Comparison of ENCODE assay signal across 18 cellular contexts in the genomic region with DNA sequence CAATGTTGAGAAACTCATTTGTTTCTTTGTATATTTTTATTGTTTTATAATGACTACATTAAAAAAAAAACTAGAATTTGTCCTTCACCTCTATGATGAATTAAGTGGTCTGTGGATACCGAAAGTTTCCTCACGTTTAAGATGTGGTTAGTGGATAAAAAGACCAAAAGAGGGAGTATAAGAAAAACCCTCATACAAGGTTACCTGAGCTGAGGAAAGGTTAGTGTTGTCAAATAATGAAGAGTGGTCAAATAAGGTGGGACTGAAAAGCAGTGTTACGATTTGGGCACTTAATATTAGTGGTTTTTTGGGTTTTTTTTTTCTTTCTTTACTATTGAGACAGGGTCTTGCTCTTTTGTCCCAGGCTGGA. TPM values are rescaled to one million over a fixed set of nuclear protein-coding genes. Genes with fewer than 3 reads are reported as not detected.
A peak's percentile ranks its signal among the peaks of the same experiment; 100 is the strongest.
DNase-seq lines count a peak whose midpoint lies in the region; ATAC-seq and TF ChIP-seq lines count a peak whose summit lies in the region.
"Had no signal": no experiment of that assay in that cellular context is flagged by ENCODE, and none has a peak within 500 bp of the region (broad histone marks: within the 10 kb centered on the region; RNA-seq: fewer than 3 reads in every experiment).

No MANE protein-coding gene starts in this region.

- ATAC-seq in T-cell (replicated peaks in 1 of 4) (peak in 1 of 4 experiments; percentile 26), heart right ventricle (no peak)
- ATAC-seq in central memory CD8-positive, alpha-beta T cell (replicated peaks; ENCODE audit: extremely low read depth, poor library complexity, severe bottlenecking), result no peak
- ATAC-seq: A549 had no signal

- peaks cover 7% of the 10 kb centered on the region for H3K36me3 ChIP-seq in neutrophil
- H3K36me3 ChIP-seq in heart right ventricle, result peaks cover 0 to 25% (median 0%) of the 10 kb centered on the region in 9 donors

- no peak for TF ChIP-seq CTCF in neutrophil (IDR thresholded peaks at IDR 0.05)
- no peak for TF ChIP-seq CTCF in heart right ventricle (IDR thresholded peaks at IDR 0.05)

- H3K4me3 Mint-ChIP-seq in activated naive CD4-positive, alpha-beta T cell treated with anti-CD3 and anti-CD28 coated beads for 36 hours, result no peak overlapping the region
- peak overlapping the region in 2 of 3 donors; percentile 15 to 53 for H3K4me3 Mint-ChIP-seq in T-cell
- H3K4me3 Mint-ChIP-seq in central memory CD8-positive, alpha-beta T cell, result no peak overlapping the region
- H3K4me3 Mint-ChIP-seq: H9 had no signal

- H3K9me3 ChIP-seq in neutrophil, result no peaks in the 10 kb centered on the region
- H3K9me3 ChIP-seq in heart right ventricle, result no peaks in the 10 kb centered on the region
- H3K9me3 ChIP-seq: A549, BLaER1 had no signal

- H3K27ac Mint-ChIP-seq in activated naive CD4-positive, alpha-beta T cell treated with anti-CD3 and anti-CD28 coated beads for 36 hours, result peak overlapping the region; percentile 33
- H3K27ac Mint-ChIP-seq in T-cell, result peak overlapping the region; percentile 60 to 81
- peak overlapping the region; percentile 60 for H3K27ac Mint-ChIP-seq in central memory CD8-positive, alpha-beta T cell (ENCODE audit: low read depth)

- CTCF ChIA-PET in activated naive CD4-positive, alpha-beta T cell treated with anti-CD3 and anti-CD28 coated beads for 36 hours (lab: Charles Lee), result interaction anchor here (0.7 kb wide), 1 partner anchor 13 kb away, joined by 4 read pairs; no protein-coding TSS in a partner anchor
- CTCF ChIA-PET in T-cell (lab: Charles Lee), result no interaction called here

- H3K9me3 Mint-ChIP-seq in activated naive CD4-positive, alpha-beta T cell treated with anti-CD3 and anti-CD28 coated beads for 36 hours, result no peaks in the 10 kb centered on the region
- H3K9me3 Mint-ChIP-seq in T-cell, result peaks cover 0 to 7% (median 0%) of the 10 kb centered on the region in 3 donors
- no peaks in the 10 kb centered on the region for H3K9me3 Mint-ChIP-seq in central memory CD8-positive, alpha-beta T cell
- H3K9me3 Mint-ChIP-seq: H9 had no signal

- H3K36me3 Mint-ChIP-seq in activated naive CD4-positive, alpha-beta T cell treated with anti-CD3 and anti-CD28 coated beads for 36 hours (ENCODE audit: low read depth), result peaks cover 12% of the 10 kb centered on the region
- H3K36me3 Mint-ChIP-seq in T-cell, result peaks cover 38% of the 10 kb centered on the region
- H3K36me3 Mint-ChIP-seq in central memory CD8-positive, alpha-beta T cell (ENCODE audit: insufficient read depth), result peaks cover 11% of the 10 kb centered on the region

- DNase-seq in activated naive CD4-positive, alpha-beta T cell treated with anti-CD3 and anti-CD28 coated beads for 36 hours, result no peak
- no peak for DNase-seq in activated naive CD4-positive, alpha-beta T cell treated with anti-CD3 and anti-CD28 coated beads, Interleukin-2, amount 50 U/mL, for 16 hours
- DNase-seq in T-cell (no peak), amniotic stem cell (lab: John Stamatoyannopoulos, UW) (no peak), heart right ventricle (no peak)
- no peak for DNase-seq in central memory CD8-positive, alpha-beta T cell (ENCODE audit: low spot score in 2 of 2)
- DNase-seq: H9, IMR-90, NCI-H1417, NCI-H187, NCI-H2227 treated with DMSO at 0.1 percent for 48 hours, NCI-H510A treated with DMSO at 0.1 percent for 48 hours, NCI-H774, OCI-M1, Right ventricle myocardium superior had no signal

- H3K27me3 ChIP-seq in neutrophil (no peaks in the 10 kb centered on the region), heart right ventricle (no peaks in the 10 kb centered on the region)
- H3K27me3 ChIP-seq: BLaER1 had no signal

- H3K4me1 ChIP-seq in neutrophil (ENCODE audit: control insufficient read depth in 1 of 2, insufficient read depth in 1 of 2, low read depth in 1 of 2, low read length in 1 of 2) (peaks cover 29 to 39% of the 10 kb centered on the region in 2 experiments), heart right ventricle (peaks cover 0 to 22% (median 0%) of the 10 kb centered on the region in 9 donors)
- H3K4me1 ChIP-seq: A549 had no signal

- intact Hi-C loops in activated naive CD4-positive, alpha-beta T cell treated with anti-CD3 and anti-CD28 coated beads for 36 hours (cut with micrococcal nuclease), result no loop called here
- intact Hi-C loops in heart right ventricle (cut with DNase I), result no loop called here

- POLR2A ChIA-PET in T-cell (lab: Charles Lee), result no interaction called here

- H3K4me1 Mint-ChIP-seq in activated naive CD4-positive, alpha-beta T cell treated with anti-CD3 and anti-CD28 coated beads for 36 hours (ENCODE audit: low read depth), result peaks cover 51% of the 10 kb centered on the region
- H3K4me1 Mint-ChIP-seq in T-cell, result peaks cover 58 to 61% (median 59%) of the 10 kb centered on the region in 3 donors
- peaks cover 45% of the 10 kb centered on the region for H3K4me1 Mint-ChIP-seq in central memory CD8-positive, alpha-beta T cell

- WGBS in heart right ventricle, 2 donors, result 93 to 95% methylated on average over 3 of the region's 3 CpGs

- H3K27ac ChIP-seq in neutrophil (peak overlapping the region; percentile 53), heart right ventricle (no peak overlapping the region)
- H3K27ac ChIP-seq: A549, BLaER1 had no signal

- H3K27me3 Mint-ChIP-seq in activated naive CD4-positive, alpha-beta T cell treated with anti-CD3 and anti-CD28 coated beads for 36 hours (ENCODE audit: low read depth), result no peaks in the 10 kb centered on the region
- H3K27me3 Mint-ChIP-seq in T-cell, result no peaks in the 10 kb centered on the region
- H3K27me3 Mint-ChIP-seq in central memory CD8-positive, alpha-beta T cell, result no peaks in the 10 kb centered on the region

- H3K4me3 ChIP-seq in neutrophil (ENCODE audit: low read depth in 1 of 2, low read length in 1 of 2) (no peak overlapping the region), heart right ventricle (no peak overlapping the region)
- H3K4me3 ChIP-seq: A549, BLaER1 had no signal

RNA-seq across cellular contexts. Expression of a gene that starts 21.2 kb away (rescaled TPM):
- 10 to 100 TPM; 24.0 to 27.5 TPM for total RNA-seq in activated naive CD4-positive, alpha-beta T cell treated with anti-CD3 and anti-CD28 coated beads for 36 hours
- total RNA-seq in T-cell (10 to 100 TPM; 52.7 to 80.0 (median 62.6) TPM), heart right ventricle (1 to 10 TPM; 2.7 to 7.7 (median 5.1) TPM)
- 1 to 10 TPM; 1.4 to 6.5 TPM for polyA plus RNA-seq in heart right ventricle

Comparison
In these comparisons a context has a peak if more than half of its experiments do, and no peak if none do; other contexts are left out.
1. H3K4me3 Mint-ChIP-seq: peak in T-cell (2 of 3); none in activated naive CD4-positive, alpha-beta T cell treated with anti-CD3 and anti-CD28 coated beads for 36 hours (single experiment) and central memory CD8-positive, alpha-beta T cell (single experiment).
2. Peak in every context shown above with its lines, with median percentiles within 50 percentile points of each other: H3K27ac Mint-ChIP-seq.